Comparison of ENCODE assay signal across 1 cellular context in the genomic region with DNA sequence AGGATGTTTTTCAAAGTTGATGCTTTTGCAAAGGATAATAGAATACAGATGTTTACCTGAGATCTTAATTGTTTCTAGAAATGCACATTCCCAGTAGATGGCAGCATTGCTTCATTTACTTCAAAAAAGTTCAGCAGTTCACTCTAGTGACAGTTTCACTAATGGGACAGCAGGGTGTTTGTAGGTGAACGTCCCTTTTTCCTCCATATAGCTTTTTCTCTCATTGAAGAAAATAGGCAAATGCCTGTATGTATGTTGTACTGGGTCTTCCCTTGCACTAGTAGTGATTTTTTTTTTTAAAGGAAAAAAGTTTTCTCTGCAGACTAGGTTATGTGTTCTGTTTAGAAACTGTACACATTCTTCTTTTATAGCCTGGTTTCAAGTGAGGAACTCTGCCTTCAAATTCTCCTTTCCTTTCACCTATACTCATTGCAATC.
TF ChIP-seq lines count a peak whose summit lies in the region.

No MANE protein-coding gene starts in this region.

TF ChIP-seq in GM23338, 12 proteins besides CTCF, POLR2A, EP300 and RAD21 (continued from another document):
- TF ChIP-seq, protein P1, sequence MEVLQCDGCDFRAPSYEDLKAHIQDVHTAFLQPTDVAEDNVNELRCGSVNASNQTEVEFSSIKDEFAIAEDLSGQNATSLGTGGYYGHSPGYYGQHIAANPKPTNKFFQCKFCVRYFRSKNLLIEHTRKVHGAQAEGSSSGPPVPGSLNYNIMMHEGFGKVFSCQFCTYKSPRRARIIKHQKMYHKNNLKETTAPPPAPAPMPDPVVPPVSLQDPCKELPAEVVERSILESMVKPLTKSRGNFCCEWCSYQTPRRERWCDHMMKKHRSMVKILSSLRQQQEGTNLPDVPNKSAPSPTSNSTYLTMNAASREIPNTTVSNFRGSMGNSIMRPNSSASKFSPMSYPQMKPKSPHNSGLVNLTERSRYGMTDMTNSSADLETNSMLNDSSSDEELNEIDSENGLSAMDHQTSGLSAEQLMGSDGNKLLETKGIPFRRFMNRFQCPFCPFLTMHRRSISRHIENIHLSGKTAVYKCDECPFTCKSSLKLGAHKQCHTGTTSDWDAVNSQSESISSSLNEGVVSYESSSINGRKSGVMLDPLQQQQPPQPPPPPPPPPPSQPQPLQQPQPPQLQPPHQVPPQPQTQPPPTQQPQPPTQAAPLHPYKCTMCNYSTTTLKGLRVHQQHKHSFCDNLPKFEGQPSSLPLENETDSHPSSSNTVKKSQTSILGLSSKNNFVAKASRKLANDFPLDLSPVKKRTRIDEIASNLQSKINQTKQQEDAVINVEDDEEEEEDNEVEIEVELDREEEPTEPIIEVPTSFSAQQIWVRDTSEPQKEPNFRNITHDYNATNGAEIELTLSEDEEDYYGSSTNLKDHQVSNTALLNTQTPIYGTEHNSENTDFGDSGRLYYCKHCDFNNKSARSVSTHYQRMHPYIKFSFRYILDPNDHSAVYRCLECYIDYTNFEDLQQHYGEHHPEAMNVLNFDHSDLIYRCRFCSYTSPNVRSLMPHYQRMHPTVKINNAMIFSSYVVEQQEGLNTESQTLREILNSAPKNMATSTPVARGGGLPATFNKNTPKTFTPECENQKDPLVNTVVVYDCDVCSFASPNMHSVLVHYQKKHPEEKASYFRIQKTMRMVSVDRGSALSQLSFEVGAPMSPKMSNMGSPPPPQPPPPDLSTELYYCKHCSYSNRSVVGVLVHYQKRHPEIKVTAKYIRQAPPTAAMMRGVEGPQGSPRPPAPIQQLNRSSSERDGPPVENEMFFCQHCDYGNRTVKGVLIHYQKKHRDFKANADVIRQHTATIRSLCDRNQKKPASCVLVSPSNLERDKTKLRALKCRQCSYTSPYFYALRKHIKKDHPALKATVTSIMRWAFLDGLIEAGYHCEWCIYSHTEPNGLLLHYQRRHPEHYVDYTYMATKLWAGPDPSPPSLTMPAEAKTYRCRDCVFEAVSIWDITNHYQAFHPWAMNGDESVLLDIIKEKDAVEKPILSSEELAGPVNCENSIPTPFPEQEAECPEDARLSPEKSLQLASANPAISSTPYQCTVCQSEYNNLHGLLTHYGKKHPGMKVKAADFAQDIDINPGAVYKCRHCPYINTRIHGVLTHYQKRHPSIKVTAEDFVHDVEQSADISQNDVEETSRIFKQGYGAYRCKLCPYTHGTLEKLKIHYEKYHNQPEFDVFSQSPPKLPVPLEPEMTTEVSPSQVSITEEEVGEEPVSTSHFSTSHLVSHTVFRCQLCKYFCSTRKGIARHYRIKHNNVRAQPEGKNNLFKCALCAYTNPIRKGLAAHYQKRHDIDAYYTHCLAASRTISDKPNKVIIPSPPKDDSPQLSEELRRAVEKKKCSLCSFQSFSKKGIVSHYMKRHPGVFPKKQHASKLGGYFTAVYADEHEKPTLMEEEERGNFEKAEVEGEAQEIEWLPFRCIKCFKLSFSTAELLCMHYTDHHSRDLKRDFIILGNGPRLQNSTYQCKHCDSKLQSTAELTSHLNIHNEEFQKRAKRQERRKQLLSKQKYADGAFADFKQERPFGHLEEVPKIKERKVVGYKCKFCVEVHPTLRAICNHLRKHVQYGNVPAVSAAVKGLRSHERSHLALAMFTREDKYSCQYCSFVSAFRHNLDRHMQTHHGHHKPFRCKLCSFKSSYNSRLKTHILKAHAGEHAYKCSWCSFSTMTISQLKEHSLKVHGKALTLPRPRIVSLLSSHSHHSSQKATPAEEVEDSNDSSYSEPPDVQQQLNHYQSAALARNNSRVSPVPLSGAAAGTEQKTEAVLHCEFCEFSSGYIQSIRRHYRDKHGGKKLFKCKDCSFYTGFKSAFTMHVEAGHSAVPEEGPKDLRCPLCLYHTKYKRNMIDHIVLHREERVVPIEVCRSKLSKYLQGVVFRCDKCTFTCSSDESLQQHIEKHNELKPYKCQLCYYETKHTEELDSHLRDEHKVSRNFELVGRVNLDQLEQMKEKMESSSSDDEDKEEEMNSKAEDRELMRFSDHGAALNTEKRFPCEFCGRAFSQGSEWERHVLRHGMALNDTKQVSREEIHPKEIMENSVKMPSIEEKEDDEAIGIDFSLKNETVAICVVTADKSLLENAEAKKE (CRISPR knock-in tag; IDR thresholded peaks at IDR 0.05): no peak
- no peak for TF ChIP-seq POLR2AphosphoS5 (IDR thresholded peaks at IDR 0.05; ENCODE audit: low read depth)
- TF ChIP-seq, protein P2, sequence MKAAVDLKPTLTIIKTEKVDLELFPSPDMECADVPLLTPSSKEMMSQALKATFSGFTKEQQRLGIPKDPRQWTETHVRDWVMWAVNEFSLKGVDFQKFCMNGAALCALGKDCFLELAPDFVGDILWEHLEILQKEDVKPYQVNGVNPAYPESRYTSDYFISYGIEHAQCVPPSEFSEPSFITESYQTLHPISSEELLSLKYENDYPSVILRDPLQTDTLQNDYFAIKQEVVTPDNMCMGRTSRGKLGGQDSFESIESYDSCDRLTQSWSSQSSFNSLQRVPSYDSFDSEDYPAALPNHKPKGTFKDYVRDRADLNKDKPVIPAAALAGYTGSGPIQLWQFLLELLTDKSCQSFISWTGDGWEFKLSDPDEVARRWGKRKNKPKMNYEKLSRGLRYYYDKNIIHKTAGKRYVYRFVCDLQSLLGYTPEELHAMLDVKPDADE (IDR thresholded peaks at IDR 0.05): no peak
- TF ChIP-seq ZNF114 (CRISPR knock-in tag; IDR thresholded peaks at IDR 0.05): no peak
- TF ChIP-seq, protein P3, sequence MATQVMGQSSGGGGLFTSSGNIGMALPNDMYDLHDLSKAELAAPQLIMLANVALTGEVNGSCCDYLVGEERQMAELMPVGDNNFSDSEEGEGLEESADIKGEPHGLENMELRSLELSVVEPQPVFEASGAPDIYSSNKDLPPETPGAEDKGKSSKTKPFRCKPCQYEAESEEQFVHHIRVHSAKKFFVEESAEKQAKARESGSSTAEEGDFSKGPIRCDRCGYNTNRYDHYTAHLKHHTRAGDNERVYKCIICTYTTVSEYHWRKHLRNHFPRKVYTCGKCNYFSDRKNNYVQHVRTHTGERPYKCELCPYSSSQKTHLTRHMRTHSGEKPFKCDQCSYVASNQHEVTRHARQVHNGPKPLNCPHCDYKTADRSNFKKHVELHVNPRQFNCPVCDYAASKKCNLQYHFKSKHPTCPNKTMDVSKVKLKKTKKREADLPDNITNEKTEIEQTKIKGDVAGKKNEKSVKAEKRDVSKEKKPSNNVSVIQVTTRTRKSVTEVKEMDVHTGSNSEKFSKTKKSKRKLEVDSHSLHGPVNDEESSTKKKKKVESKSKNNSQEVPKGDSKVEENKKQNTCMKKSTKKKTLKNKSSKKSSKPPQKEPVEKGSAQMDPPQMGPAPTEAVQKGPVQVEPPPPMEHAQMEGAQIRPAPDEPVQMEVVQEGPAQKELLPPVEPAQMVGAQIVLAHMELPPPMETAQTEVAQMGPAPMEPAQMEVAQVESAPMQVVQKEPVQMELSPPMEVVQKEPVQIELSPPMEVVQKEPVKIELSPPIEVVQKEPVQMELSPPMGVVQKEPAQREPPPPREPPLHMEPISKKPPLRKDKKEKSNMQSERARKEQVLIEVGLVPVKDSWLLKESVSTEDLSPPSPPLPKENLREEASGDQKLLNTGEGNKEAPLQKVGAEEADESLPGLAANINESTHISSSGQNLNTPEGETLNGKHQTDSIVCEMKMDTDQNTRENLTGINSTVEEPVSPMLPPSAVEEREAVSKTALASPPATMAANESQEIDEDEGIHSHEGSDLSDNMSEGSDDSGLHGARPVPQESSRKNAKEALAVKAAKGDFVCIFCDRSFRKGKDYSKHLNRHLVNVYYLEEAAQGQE (IDR thresholded peaks at IDR 0.05; ENCODE audit: unreplicated experiment): no peak
